ENCODE assay signal across 1 cellular context in the genomic region with DNA sequence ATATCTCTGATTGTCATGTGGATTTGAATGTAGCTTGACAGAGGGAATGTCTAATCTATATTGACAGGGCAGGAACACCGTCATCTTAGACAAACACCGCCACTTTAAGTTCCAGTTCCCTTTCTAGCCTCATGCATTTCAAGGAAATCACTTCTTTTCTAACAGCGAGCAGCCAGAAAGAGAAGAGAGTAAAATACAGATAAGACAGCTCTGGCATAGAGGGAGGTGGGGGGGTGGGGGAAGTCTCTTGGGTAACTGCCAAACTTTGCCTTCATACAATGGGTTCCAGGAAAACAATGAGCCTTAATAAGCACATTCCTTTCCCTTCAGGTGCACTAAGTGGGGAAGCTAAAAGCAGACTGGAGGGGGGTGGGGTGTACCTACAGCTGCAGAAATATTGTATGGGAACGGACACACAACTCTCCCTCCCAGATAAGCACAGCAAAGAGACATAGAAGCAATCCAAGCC.
TF ChIP-seq lines count a peak whose summit lies in the region.

No MANE protein-coding gene starts in this region.

TF ChIP-seq in K562, 482 proteins besides CTCF, POLR2A, EP300 and RAD21 (continued from another document):
- TF ChIP-seq PCBP2 (IDR thresholded peaks at IDR 0.05; ENCODE audit: low read depth, low read length, poor library complexity, severe bottlenecking) (no peak), ZNF124 (CRISPR knock-in tag; IDR thresholded peaks at IDR 0.05) (no peak), TBL1XR1 (IDR thresholded peaks at IDR 0.05; ENCODE audit: low read length in 2 of 2) (peak in 1 of 2 experiments; percentile 39; a peak in 1 of 4 replicates), HDAC2 (IDR thresholded peaks at IDR 0.05) (peak; percentile 78), DPF2 (IDR thresholded peaks at IDR 0.05) (peak; percentile 85), CREM (IDR thresholded peaks at IDR 0.05; ENCODE audit: low read depth) (peak; percentile 40; the same call in 1 of the 2 replicates), TAL1 (IDR thresholded peaks at IDR 0.05) (peak; percentile 74), TCF3 (CRISPR knock-in tag; IDR thresholded peaks at IDR 0.05) (peak; percentile 71), ZNF707 (CRISPR knock-in tag; conservative IDR thresholded peaks at IDR 0.05) (no peak), ETS2 (tag; IDR thresholded peaks at IDR 0.05; ENCODE audit: borderline replicate concordance, poor library complexity, severe bottlenecking) (no peak), EHMT2 (IDR thresholded peaks at IDR 0.05) (peak; percentile 45; the same call in 1 of the 2 replicates), GTF2F1 (IDR thresholded peaks at IDR 0.05; ENCODE audit: low read depth, low read length) (no peak), ATF1 (CRISPR knock-in tag; IDR thresholded peaks at IDR 0.05) (no peak), ATF1 (tag; IDR thresholded peaks at IDR 0.05) (peak; percentile 58; the same call in 1 of the 2 replicates), NONO (IDR thresholded peaks at IDR 0.05; ENCODE audit: low read depth in 2 of 2, low read length in 1 of 2) (0 out of 4 replicates have a peak, but pooled peaks of 1 of the 2 experiments have one; percentile 30), EP400 (IDR thresholded peaks at IDR 0.05) (peak; percentile 59; the same call in 1 of the 2 replicates), L3MBTL2 (IDR thresholded peaks at IDR 0.05) (no peak), ZNF583 (CRISPR knock-in tag; IDR thresholded peaks at IDR 0.05) (no peak), GATA2 (CRISPR knock-in tag; IDR thresholded peaks at IDR 0.05) (0 out of 2 replicates have a peak, but pooled peaks have one; percentile 25), TCF7L2 (IDR thresholded peaks at IDR 0.05; ENCODE audit: low read depth, low read length) (no peak), ETV6 (IDR thresholded peaks at IDR 0.05; ENCODE audit: borderline replicate concordance in 1 of 2, low read depth in 2 of 2, low read length in 1 of 2) (peak in 1 of 2 experiments; percentile 58; a peak in 1 of 4 replicates), ETV6 (CRISPR knock-in tag; IDR thresholded peaks at IDR 0.05; ENCODE audit: borderline replicate concordance) (no peak), LEF1 (IDR thresholded peaks at IDR 0.05) (peak; percentile 48), HCFC1 (IDR thresholded peaks at IDR 0.05; ENCODE audit: low read depth, low read length) (no peak), ZEB2 (IDR thresholded peaks at IDR 0.05) (peak; percentile 78; the same call in 1 of the 2 replicates), NR1H2 (CRISPR knock-in tag; IDR thresholded peaks at IDR 0.05) (no peak), MEIS2 (IDR thresholded peaks at IDR 0.05; ENCODE audit: partially characterized antibody) (peak; percentile 72), ATF7 (IDR thresholded peaks at IDR 0.05) (peak; percentile 61), CTBP1 (IDR thresholded peaks at IDR 0.05; ENCODE audit: borderline replicate concordance) (peak; percentile 62; the same call in 1 of the 2 replicates), ARID1B (IDR thresholded peaks at IDR 0.05) (peak; percentile 92), TRIM24 (IDR thresholded peaks at IDR 0.05) (peak; percentile 17 to 69; a peak in 3 of 4 replicates), RB1 (IDR thresholded peaks at IDR 0.05; ENCODE audit: low read depth) (no peak)
- TF ChIP-seq, protein P1, sequence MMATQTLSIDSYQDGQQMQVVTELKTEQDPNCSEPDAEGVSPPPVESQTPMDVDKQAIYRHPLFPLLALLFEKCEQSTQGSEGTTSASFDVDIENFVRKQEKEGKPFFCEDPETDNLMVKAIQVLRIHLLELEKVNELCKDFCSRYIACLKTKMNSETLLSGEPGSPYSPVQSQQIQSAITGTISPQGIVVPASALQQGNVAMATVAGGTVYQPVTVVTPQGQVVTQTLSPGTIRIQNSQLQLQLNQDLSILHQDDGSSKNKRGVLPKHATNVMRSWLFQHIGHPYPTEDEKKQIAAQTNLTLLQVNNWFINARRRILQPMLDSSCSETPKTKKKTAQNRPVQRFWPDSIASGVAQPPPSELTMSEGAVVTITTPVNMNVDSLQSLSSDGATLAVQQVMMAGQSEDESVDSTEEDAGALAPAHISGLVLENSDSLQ (IDR thresholded peaks at IDR 0.05) = peak; percentile 84
- TF ChIP-seq, protein P2, sequence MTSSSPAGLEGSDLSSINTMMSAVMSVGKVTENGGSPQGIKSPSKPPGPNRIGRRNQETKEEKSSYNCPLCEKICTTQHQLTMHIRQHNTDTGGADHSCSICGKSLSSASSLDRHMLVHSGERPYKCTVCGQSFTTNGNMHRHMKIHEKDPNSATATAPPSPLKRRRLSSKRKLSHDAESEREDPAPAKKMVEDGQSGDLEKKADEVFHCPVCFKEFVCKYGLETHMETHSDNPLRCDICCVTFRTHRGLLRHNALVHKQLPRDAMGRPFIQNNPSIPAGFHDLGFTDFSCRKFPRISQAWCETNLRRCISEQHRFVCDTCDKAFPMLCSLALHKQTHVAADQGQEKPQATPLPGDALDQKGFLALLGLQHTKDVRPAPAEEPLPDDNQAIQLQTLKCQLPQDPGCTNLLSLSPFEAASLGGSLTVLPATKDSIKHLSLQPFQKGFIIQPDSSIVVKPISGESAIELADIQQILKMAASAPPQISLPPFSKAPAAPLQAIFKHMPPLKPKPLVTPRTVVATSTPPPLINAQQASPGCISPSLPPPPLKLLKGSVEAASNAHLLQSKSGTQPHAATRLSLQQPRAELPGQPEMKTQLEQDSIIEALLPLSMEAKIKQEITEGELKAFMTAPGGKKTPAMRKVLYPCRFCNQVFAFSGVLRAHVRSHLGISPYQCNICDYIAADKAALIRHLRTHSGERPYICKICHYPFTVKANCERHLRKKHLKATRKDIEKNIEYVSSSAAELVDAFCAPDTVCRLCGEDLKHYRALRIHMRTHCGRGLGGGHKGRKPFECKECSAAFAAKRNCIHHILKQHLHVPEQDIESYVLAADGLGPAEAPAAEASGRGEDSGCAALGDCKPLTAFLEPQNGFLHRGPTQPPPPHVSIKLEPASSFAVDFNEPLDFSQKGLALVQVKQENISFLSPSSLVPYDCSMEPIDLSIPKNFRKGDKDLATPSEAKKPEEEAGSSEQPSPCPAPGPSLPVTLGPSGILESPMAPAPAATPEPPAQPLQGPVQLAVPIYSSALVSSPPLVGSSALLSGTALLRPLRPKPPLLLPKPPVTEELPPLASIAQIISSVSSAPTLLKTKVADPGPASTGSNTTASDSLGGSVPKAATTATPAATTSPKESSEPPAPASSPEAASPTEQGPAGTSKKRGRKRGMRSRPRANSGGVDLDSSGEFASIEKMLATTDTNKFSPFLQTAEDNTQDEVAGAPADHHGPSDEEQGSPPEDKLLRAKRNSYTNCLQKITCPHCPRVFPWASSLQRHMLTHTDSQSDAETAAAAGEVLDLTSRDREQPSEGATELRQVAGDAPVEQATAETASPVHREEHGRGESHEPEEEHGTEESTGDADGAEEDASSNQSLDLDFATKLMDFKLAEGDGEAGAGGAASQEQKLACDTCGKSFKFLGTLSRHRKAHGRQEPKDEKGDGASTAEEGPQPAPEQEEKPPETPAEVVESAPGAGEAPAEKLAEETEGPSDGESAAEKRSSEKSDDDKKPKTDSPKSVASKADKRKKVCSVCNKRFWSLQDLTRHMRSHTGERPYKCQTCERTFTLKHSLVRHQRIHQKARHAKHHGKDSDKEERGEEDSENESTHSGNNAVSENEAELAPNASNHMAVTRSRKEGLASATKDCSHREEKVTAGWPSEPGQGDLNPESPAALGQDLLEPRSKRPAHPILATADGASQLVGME (CRISPR knock-in tag; IDR thresholded peaks at IDR 0.05) = no peak
- TF ChIP-seq, protein P3, sequence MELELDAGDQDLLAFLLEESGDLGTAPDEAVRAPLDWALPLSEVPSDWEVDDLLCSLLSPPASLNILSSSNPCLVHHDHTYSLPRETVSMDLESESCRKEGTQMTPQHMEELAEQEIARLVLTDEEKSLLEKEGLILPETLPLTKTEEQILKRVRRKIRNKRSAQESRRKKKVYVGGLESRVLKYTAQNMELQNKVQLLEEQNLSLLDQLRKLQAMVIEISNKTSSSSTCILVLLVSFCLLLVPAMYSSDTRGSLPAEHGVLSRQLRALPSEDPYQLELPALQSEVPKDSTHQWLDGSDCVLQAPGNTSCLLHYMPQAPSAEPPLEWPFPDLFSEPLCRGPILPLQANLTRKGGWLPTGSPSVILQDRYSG (tag; conservative IDR thresholded peaks at IDR 0.05; ENCODE audit: low read depth) = no peak
- TF ChIP-seq, protein P4, sequence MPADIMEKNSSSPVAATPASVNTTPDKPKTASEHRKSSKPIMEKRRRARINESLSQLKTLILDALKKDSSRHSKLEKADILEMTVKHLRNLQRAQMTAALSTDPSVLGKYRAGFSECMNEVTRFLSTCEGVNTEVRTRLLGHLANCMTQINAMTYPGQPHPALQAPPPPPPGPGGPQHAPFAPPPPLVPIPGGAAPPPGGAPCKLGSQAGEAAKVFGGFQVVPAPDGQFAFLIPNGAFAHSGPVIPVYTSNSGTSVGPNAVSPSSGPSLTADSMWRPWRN (IDR thresholded peaks at IDR 0.05; ENCODE audit: low read depth) = no peak
- TF ChIP-seq, protein P5, sequence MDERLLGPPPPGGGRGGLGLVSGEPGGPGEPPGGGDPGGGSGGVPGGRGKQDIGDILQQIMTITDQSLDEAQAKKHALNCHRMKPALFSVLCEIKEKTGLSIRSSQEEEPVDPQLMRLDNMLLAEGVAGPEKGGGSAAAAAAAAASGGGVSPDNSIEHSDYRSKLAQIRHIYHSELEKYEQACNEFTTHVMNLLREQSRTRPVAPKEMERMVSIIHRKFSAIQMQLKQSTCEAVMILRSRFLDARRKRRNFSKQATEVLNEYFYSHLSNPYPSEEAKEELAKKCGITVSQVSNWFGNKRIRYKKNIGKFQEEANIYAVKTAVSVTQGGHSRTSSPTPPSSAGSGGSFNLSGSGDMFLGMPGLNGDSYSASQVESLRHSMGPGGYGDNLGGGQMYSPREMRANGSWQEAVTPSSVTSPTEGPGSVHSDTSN (CRISPR knock-in tag; IDR thresholded peaks at IDR 0.05; ENCODE audit: low read depth) = no peak
- TF ChIP-seq, protein P5 (tag; conservative IDR thresholded peaks at IDR 0.05; ENCODE audit: low read depth) = no peak
